Comparison of ENCODE assay signal across 1 cellular context in genomic region chr11:76385903-76386302, GRCh38.
A peak's percentile ranks its signal among the peaks of the same experiment; 100 is the strongest.
TF ChIP-seq lines count a peak whose summit lies in the region.

No MANE protein-coding gene starts in this region.

TF ChIP-seq in HepG2, 621 proteins besides CTCF, POLR2A, EP300 and RAD21 (continued from another document):
- no peak for TF ChIP-seq ZXDC (CRISPR knock-in tag; IDR thresholded peaks at IDR 0.05)
- TF ChIP-seq MED1 (CRISPR knock-in tag; IDR thresholded peaks at IDR 0.05) = peak; percentile 29; the same call in 1 of the 2 replicates
- TF ChIP-seq RXRB (CRISPR knock-in tag; IDR thresholded peaks at IDR 0.05; ENCODE audit: borderline replicate concordance) = peak; percentile 54
- peak; percentile 65 for TF ChIP-seq SALL1 (CRISPR knock-in tag; IDR thresholded peaks at IDR 0.05)
- TF ChIP-seq KDM6A (CRISPR knock-in tag; IDR thresholded peaks at IDR 0.05; ENCODE audit: low read depth) = peak; percentile 79
- TF ChIP-seq PHF8 (CRISPR knock-in tag; IDR thresholded peaks at IDR 0.05) = no peak
- TF ChIP-seq MXI1 (IDR thresholded peaks at IDR 0.05; ENCODE audit: borderline replicate concordance, low read depth, low read length) = peak; percentile 60; the same call in 1 of the 3 replicates
- no peak for TF ChIP-seq ZNF274 (CRISPR knock-in tag; IDR thresholded peaks at IDR 0.05)
- TF ChIP-seq SPEN (CRISPR knock-in tag; IDR thresholded peaks at IDR 0.05; ENCODE audit: low read depth) = peak; percentile 67; the same call in 1 of the 2 replicates
- no peak for TF ChIP-seq YEATS4 (CRISPR knock-in tag; IDR thresholded peaks at IDR 0.05; ENCODE audit: borderline replicate concordance)
- peak; percentile 80 for TF ChIP-seq ZNF644 (CRISPR knock-in tag; IDR thresholded peaks at IDR 0.05; ENCODE audit: low read depth)
- TF ChIP-seq ZNF292 (CRISPR knock-in tag; IDR thresholded peaks at IDR 0.05; ENCODE audit: borderline replicate concordance, low read depth) = 0 out of 2 replicates have a peak, but pooled peaks have one; percentile 17
- TF ChIP-seq MIXL1 (CRISPR knock-in tag; IDR thresholded peaks at IDR 0.05) = 0 out of 2 replicates have a peak, but pooled peaks have one; percentile 67
